ENCODE assay signal across 24 cellular contexts in genomic region chrY:8393246-8393645, GRCh38.
"Had no signal": no experiment of that assay in that cellular context is flagged by ENCODE, and none has a peak within 500 bp of the region (broad histone marks: within the 10 kb centered on the region; RNA-seq: fewer than 3 reads in every experiment).

No MANE protein-coding gene starts in this region.

- H3K27me3 ChIP-seq: cardiac muscle cell, colonic mucosa had no signal

- H3K36me3 ChIP-seq: cardiac muscle cell, colonic mucosa, WERI-Rb-1 had no signal

- H3K4me3 ChIP-seq: cardiac muscle cell, colonic mucosa had no signal

- DNase-seq: activated B cell treated with CpG ODN at 0.5 μM for 24 hours; activated CD4-positive, alpha-beta T cell treated with anti-CD3 and anti-CD28 coated beads for 48 hours; activated CD4-positive, alpha-beta T cell treated with anti-CD3 and anti-CD28 coated beads, Interleukin-2, amount 50 U/mL, for 1 hour; activated CD4-positive, alpha-beta T cell treated with anti-CD3 and anti-CD28 coated beads, Interleukin-2, amount 50 U/mL, for 48 hours; activated CD8-positive, alpha-beta memory T cell treated with anti-CD3 and anti-CD28 coated beads for 24 hours; activated CD8-positive, alpha-beta T cell treated with anti-CD3 and anti-CD28 coated beads for 36 hours; activated effector memory CD4-positive, alpha-beta T cell treated with Interleukin-2 at 50 U/mL for 16 hours; activated gamma-delta T cell treated with Interleukin-2 at 50 U/mL for 16 hours; activated naive CD4-positive, alpha-beta T cell treated with anti-CD3 and anti-CD28 coated beads, Interleukin-2, amount 50 U/mL, for 16 hours; activated naive CD4-positive, alpha-beta T cell treated with Interleukin-2 at 50 U/mL for 16 hours; activated T-cell treated with anti-CD3 and anti-CD28 coated beads, Interleukin-2, amount 50 U/mL, for 4 hours; amniotic stem cell; anterior cingulate cortex; central memory CD4-positive, alpha-beta T cell; cerebellar nuclear complex; colonic mucosa; effector CD8-positive, alpha-beta T cell; head of caudate nucleus; T-helper 9 cell; WERI-Rb-1 had no signal

- H3K27ac ChIP-seq: cardiac muscle cell, colonic mucosa, WERI-Rb-1 had no signal

- H3K9me3 ChIP-seq: colonic mucosa had no signal

- ATAC-seq: activated CD4-positive, CD25-positive, alpha-beta regulatory T cell treated with anti-CD3 and anti-CD28 coated beads, Interleukin-2, amount 50 U/mL, for 24 hours; activated CD8-positive, alpha-beta T cell treated with anti-CD3 and anti-CD28 coated beads for 36 hours; activated T-cell treated with anti-CD3 and anti-CD28 coated beads, Interleukin-2, amount 50 U/mL, for 4 hours; activated T-helper 17 cell treated with anti-CD3 and anti-CD28 coated beads, Interleukin-2, amount 50 U/mL, for 72 hours; esophagus mucosa had no signal

- H3K4me1 ChIP-seq: colonic mucosa had no signal
